ENCODE assay signal across 10 cellular contexts in the genomic region with DNA sequence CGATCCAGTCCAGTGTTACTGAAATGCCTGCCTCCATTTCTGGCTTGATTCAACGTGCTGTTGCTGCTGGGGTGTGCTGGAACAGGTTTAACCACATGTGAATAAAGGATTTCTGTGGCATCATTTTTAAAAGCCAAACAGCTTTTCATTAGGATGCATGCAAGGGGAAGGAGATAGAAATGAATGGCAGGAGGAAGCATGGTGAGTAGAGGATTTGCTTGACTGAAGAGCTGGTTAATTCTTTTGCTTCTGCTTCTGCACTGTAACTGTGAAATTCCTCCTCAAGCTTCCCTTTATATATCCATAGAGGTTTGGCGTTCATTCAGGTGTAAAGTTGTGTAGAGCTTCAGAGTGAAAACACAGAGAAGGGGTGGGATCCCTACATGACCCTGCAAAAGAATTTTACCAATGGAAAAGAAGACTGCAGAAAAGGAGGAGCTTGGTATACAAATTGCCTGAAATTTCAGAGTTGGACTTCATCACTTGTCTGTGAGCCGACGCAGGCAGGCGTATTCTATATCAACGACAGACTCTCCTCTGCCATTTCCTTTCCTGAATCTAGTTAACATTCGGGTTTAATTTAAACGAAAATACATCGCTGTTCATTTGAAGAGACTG. TPM values are rescaled to one million over a fixed set of nuclear protein-coding genes. Genes with fewer than 3 reads are reported as not detected.
DNase-seq lines count a peak whose midpoint lies in the region; ATAC-seq, FAIRE-seq and TF ChIP-seq lines count a peak whose summit lies in the region.
"Had no signal": no experiment of that assay in that cellular context is flagged by ENCODE, and none has a peak within 500 bp of the region (broad histone marks: within the 10 kb centered on the region; RNA-seq: fewer than 3 reads in every experiment).

TSS of gene SOSTDC1 (minus strand) at position 270 of the 618 bp plus-strand sequence. CDS start at position 200, 70 bp downstream.

- in situ Hi-C loops in Panc1 (cut with HindIII; ENCODE audit: low pct_unique_long_range_greater_than_20kb, low sequenced_read_pairs): no loop called here

- H3K4me1 ChIP-seq in Panc1 (ENCODE audit: control insufficient read depth, insufficient read depth, low read length): no peaks in the 10 kb centered on the region

- intact Hi-C loops in Panc1 (cut with micrococcal nuclease; ENCODE audit: unreplicated experiment): no loop called here

- no peaks in the 10 kb centered on the region for H3K36me3 ChIP-seq in Panc1 (ENCODE audit: control insufficient read depth, insufficient read depth, low read length)

- H3K4me3 Mint-ChIP-seq in stimulated activated memory B cell treated with anti-CD40 and anti-IgM and Interleukin-4, amounts not matched to agents 10 μg/mL and 1 μg/mL and 100 μg/mL, for 72 hours: no peak within 1 kb of the TSS

- H3K9me3 ChIP-seq in Panc1 (ENCODE audit: control insufficient read depth, insufficient read depth, low read depth, low read length): no peaks in the 10 kb centered on the region

- BruUV-seq in Panc1 (replicated peaks; lab: Mats Ljungman, UMichigan): no TSS peak

- H3K4me1 Mint-ChIP-seq in stimulated activated memory B cell treated with anti-CD40 and anti-IgM and Interleukin-4, amounts not matched to agents 10 μg/mL and 1 μg/mL and 100 μg/mL, for 72 hours: no peaks in the 10 kb centered on the region

- no peak for FAIRE-seq in HTR-8/SVneo (lab: Jason Lieb, UNC)

- H3K9me3 Mint-ChIP-seq in stimulated activated memory B cell treated with anti-CD40 and anti-IgM and Interleukin-4, amounts not matched to agents 10 μg/mL and 1 μg/mL and 100 μg/mL, for 72 hours: no peaks in the 10 kb centered on the region

- H3K27ac Mint-ChIP-seq in stimulated activated memory B cell treated with anti-CD40 and anti-IgM and Interleukin-4, amounts not matched to agents 10 μg/mL and 1 μg/mL and 100 μg/mL, for 72 hours: no peak within 1 kb of the TSS

- H3K36me3 Mint-ChIP-seq in stimulated activated memory B cell treated with anti-CD40 and anti-IgM and Interleukin-4, amounts not matched to agents 10 μg/mL and 1 μg/mL and 100 μg/mL, for 72 hours: no peaks in the 10 kb centered on the region

- ATAC-seq in Panc1: peak; percentile 71
- ATAC-seq in omental fat pad (ENCODE audit: low FRiP score): peak; percentile 59
- no peak for ATAC-seq in stimulated activated memory B cell treated with anti-CD40 and anti-IgM and Interleukin-4, amounts not matched to agents 10 μg/mL and 1 μg/mL and 100 μg/mL, for 72 hours
- ATAC-seq: HCT116 had no signal

- DNase-seq in DMS153 treated with DMSO at 0.1 percent for 48 hours (lab: John Stamatoyannopoulos, UW; ENCODE audit: unreplicated experiment): peak; percentile 10
- DNase-seq in Panc1 (ENCODE audit: low read depth, low spot score): no peak
- peak; percentile 22 for DNase-seq in fibroblast of peridontal ligament (ENCODE audit: extremely low read depth)
- DNase-seq in omental fat pad (ENCODE audit: low spot score): no peak
- DNase-seq in HTR-8/SVneo (ENCODE audit: insufficient read length, low spot score): no peak
- DNase-seq in NCI-H128 (lab: John Stamatoyannopoulos, UW; ENCODE audit: unreplicated experiment): no peak
- DNase-seq in NCI-H2029 (lab: John Stamatoyannopoulos, UW): no peak
- DNase-seq: NCI-H1417 treated with DMSO at 0.1 percent for 48 hours had no signal

- no peak within 1 kb of the TSS for H3K27ac ChIP-seq in Panc1 (ENCODE audit: low read length)

- peaks cover 14% of the 10 kb centered on the region for H3K27me3 Mint-ChIP-seq in stimulated activated memory B cell treated with anti-CD40 and anti-IgM and Interleukin-4, amounts not matched to agents 10 μg/mL and 1 μg/mL and 100 μg/mL, for 72 hours

- POLR2A ChIA-PET in Panc1 (lab: Charles Lee): interaction anchor here (0.7 kb wide), 1 partner anchor 17 kb away, joined by 3 read pairs; no protein-coding TSS in a partner anchor

- H3K27me3 ChIP-seq in Panc1 (ENCODE audit: control insufficient read depth, insufficient read depth, low read length): peaks cover 10% of the 10 kb centered on the region; the same call in 1 of the 2 replicates

- no peak for TF ChIP-seq CTCF in Panc1 (IDR thresholded peaks at IDR 0.05)
- TF ChIP-seq CTCF in omental fat pad (IDR thresholded peaks at IDR 0.05): no peak

- H3K4me3 ChIP-seq in Panc1 (ENCODE audit: low read depth in 2 of 2, low read length in 2 of 2): peak within 1 kb of the TSS in 1 of 2 experiments; percentile 10; a peak in 1 of 4 replicates

- CTCF ChIA-PET in Panc1 (lab: Charles Lee): interaction anchor here (0.7 kb wide), 2 partner anchors 52 to 230 kb away, joined by 3 read pairs; no protein-coding TSS in a partner anchor

RNA-seq across cellular contexts. Expression of gene SOSTDC1, which starts in this region (rescaled TPM):
- total RNA-seq in Panc1 (2021; ENCODE audit: unreplicated experiment): not detected
- not detected for polyA plus RNA-seq in Panc1 (2012; ENCODE audit: insufficient read length)
- total RNA-seq in omental fat pad: 1 to 10 TPM in 1 of 4 donors, not detected in 3; 1.2 TPM

Comparison
In these comparisons a context has a peak if more than half of its experiments do, and no peak if none do; other contexts are left out.
1. Peak in ATAC-seq in Panc1; RNA of the gene not detected or under 1 TPM.
2. DNase-seq: peak in DMS153 treated with DMSO at 0.1 percent for 48 hours (single experiment) and fibroblast of peridontal ligament (single experiment); none in Panc1 (single experiment), omental fat pad (single experiment), HTR-8/SVneo (single experiment), NCI-H128 (single experiment) and NCI-H2029 (single experiment).